ENCODE assay signal across 19 cellular contexts in genomic region chr14:70947739-70948138, GRCh38. TPM values are rescaled to one million over a fixed set of nuclear protein-coding genes. Genes with fewer than 3 reads are reported as not detected.
DNase-seq lines count a peak whose midpoint lies in the region; ATAC-seq, FAIRE-seq and TF ChIP-seq lines count a peak whose summit lies in the region.
"Had no signal": no experiment of that assay in that cellular context is flagged by ENCODE, and none has a peak within 500 bp of the region (broad histone marks: within the 10 kb centered on the region; RNA-seq: fewer than 3 reads in every experiment).

No MANE protein-coding gene starts in this region.

- no peaks in the 10 kb centered on the region for H3K27me3 Mint-ChIP-seq in natural killer cell (ENCODE audit: low read depth in 2 of 2)
- H3K27me3 Mint-ChIP-seq in natural killer cell treated with Interleukin-12 subunit alpha and Interleukin-12 subunit beta and Interleukin-15 and Interleukin-18, amount 100 ng/mL, for 72 hours, result no peaks in the 10 kb centered on the region
- no peaks in the 10 kb centered on the region for H3K27me3 Mint-ChIP-seq in central memory CD8-positive, alpha-beta T cell
- H3K27me3 Mint-ChIP-seq in stimulated activated memory B cell treated with anti-CD40 and anti-IgM and Interleukin-4, amounts not matched to agents 10 μg/mL and 1 μg/mL and 100 μg/mL, for 72 hours, result no peaks in the 10 kb centered on the region
- H3K27me3 Mint-ChIP-seq: IgD-negative memory B cell had no signal

- H3K36me3 Mint-ChIP-seq in natural killer cell, result peaks cover 37% of the 10 kb centered on the region
- H3K36me3 Mint-ChIP-seq in natural killer cell treated with Interleukin-12 subunit alpha and Interleukin-12 subunit beta and Interleukin-15 and Interleukin-18, amount 100 ng/mL, for 72 hours, result peaks cover 54% of the 10 kb centered on the region
- peaks cover 30% of the 10 kb centered on the region for H3K36me3 Mint-ChIP-seq in central memory CD8-positive, alpha-beta T cell (ENCODE audit: insufficient read depth)
- H3K36me3 Mint-ChIP-seq in stimulated activated memory B cell treated with anti-CD40 and anti-IgM and Interleukin-4, amounts not matched to agents 10 μg/mL and 1 μg/mL and 100 μg/mL, for 72 hours, result peaks cover 84% of the 10 kb centered on the region

- intact Hi-C loops in natural killer cell (cut with micrococcal nuclease), result no loop called here

- FAIRE-seq in HTR-8/SVneo (lab: Jason Lieb, UNC), result peak; percentile 9
- FAIRE-seq: A549, GM12892 had no signal

- no peak for TF ChIP-seq CTCF in natural killer cell (IDR thresholded peaks at IDR 0.05)

- DNase-seq in natural killer cell, result no peak
- DNase-seq in natural killer cell treated with Interleukin-12 subunit alpha and Interleukin-12 subunit beta and Interleukin-15 and Interleukin-18, amount 100 ng/mL, for 72 hours (ENCODE audit: low spot score), result no peak
- DNase-seq in HTR-8/SVneo (ENCODE audit: insufficient read length, low spot score), result no peak
- no peak for DNase-seq in central memory CD8-positive, alpha-beta T cell (ENCODE audit: low spot score in 2 of 2)
- no peak for DNase-seq in NCI-H2196 treated with DMSO at 0.1 percent for 48 hours (lab: John Stamatoyannopoulos, UW; ENCODE audit: unreplicated experiment)
- no peak for DNase-seq in hippocampal formation (lab: John Stamatoyannopoulos, UW)
- DNase-seq: Calu3, DMS79, GDM1, GOT3, NCI-H187, NCI-H526 treated with DMSO at 0.1 percent for 48 hours, SHP77 treated with DMSO at 0.1 percent for 48 hours had no signal

- H3K4me3 Mint-ChIP-seq in natural killer cell, result no peak overlapping the region
- no peak overlapping the region for H3K4me3 Mint-ChIP-seq in natural killer cell treated with Interleukin-12 subunit alpha and Interleukin-12 subunit beta and Interleukin-15 and Interleukin-18, amount 100 ng/mL, for 72 hours
- no peak overlapping the region for H3K4me3 Mint-ChIP-seq in central memory CD8-positive, alpha-beta T cell
- no peak overlapping the region for H3K4me3 Mint-ChIP-seq in stimulated activated memory B cell treated with anti-CD40 and anti-IgM and Interleukin-4, amounts not matched to agents 10 μg/mL and 1 μg/mL and 100 μg/mL, for 72 hours
- H3K4me3 Mint-ChIP-seq: IgD-negative memory B cell had no signal

- peaks cover 16 to 22% of the 10 kb centered on the region in 2 donors for H3K4me1 Mint-ChIP-seq in natural killer cell
- H3K4me1 Mint-ChIP-seq in natural killer cell treated with Interleukin-12 subunit alpha and Interleukin-12 subunit beta and Interleukin-15 and Interleukin-18, amount 100 ng/mL, for 72 hours (ENCODE audit: low read depth in 2 of 2), result peaks cover 15 to 21% of the 10 kb centered on the region in 2 donors
- H3K4me1 Mint-ChIP-seq in central memory CD8-positive, alpha-beta T cell, result peaks cover 11% of the 10 kb centered on the region
- H3K4me1 Mint-ChIP-seq in stimulated activated memory B cell treated with anti-CD40 and anti-IgM and Interleukin-4, amounts not matched to agents 10 μg/mL and 1 μg/mL and 100 μg/mL, for 72 hours, result no peaks in the 10 kb centered on the region

- peak overlapping the region; percentile 0 to 75 for H3K27ac Mint-ChIP-seq in natural killer cell
- no peak overlapping the region for H3K27ac Mint-ChIP-seq in natural killer cell treated with Interleukin-12 subunit alpha and Interleukin-12 subunit beta and Interleukin-15 and Interleukin-18, amount 100 ng/mL, for 72 hours
- H3K27ac Mint-ChIP-seq in central memory CD8-positive, alpha-beta T cell (ENCODE audit: low read depth), result peak overlapping the region; percentile 23
- no peak overlapping the region for H3K27ac Mint-ChIP-seq in stimulated activated memory B cell treated with anti-CD40 and anti-IgM and Interleukin-4, amounts not matched to agents 10 μg/mL and 1 μg/mL and 100 μg/mL, for 72 hours

- H3K9me3 Mint-ChIP-seq in natural killer cell, result peaks cover 2 to 12% of the 10 kb centered on the region in 2 donors
- H3K9me3 Mint-ChIP-seq in natural killer cell treated with Interleukin-12 subunit alpha and Interleukin-12 subunit beta and Interleukin-15 and Interleukin-18, amount 100 ng/mL, for 72 hours, result peaks cover 20% of the 10 kb centered on the region
- H3K9me3 Mint-ChIP-seq in central memory CD8-positive, alpha-beta T cell, result peaks cover 14% of the 10 kb centered on the region
- peaks cover 25% of the 10 kb centered on the region for H3K9me3 Mint-ChIP-seq in stimulated activated memory B cell treated with anti-CD40 and anti-IgM and Interleukin-4, amounts not matched to agents 10 μg/mL and 1 μg/mL and 100 μg/mL, for 72 hours

- no peak for ATAC-seq in natural killer cell
- ATAC-seq in natural killer cell treated with Interleukin-12 subunit alpha and Interleukin-12 subunit beta and Interleukin-15 and Interleukin-18, amount 100 ng/mL, for 72 hours, result no peak
- no peak for ATAC-seq in central memory CD8-positive, alpha-beta T cell (replicated peaks; ENCODE audit: extremely low read depth, poor library complexity, severe bottlenecking)
- ATAC-seq in HG02870 (IDR thresholded peaks at IDR 0.05; ENCODE audit: unreplicated experiment), result no peak
- ATAC-seq in stimulated activated memory B cell treated with anti-CD40 and anti-IgM and Interleukin-4, amounts not matched to agents 10 μg/mL and 1 μg/mL and 100 μg/mL, for 72 hours, result no peak
- ATAC-seq: A549, SK-N-SH treated with all-trans-retinoic acid at 6 μM for 48 hours had no signal

RNA-seq across cellular contexts. Expression of gene PCNX1, which starts 40.5 kb away (rescaled TPM):
- total RNA-seq in natural killer cell, result 100 to 1,000 TPM in 2 of 3 donors, 10 to 100 TPM in 1; 79.8 to 124 (median 119) TPM
- 100 to 1,000 TPM in 1 of 2 donors, 10 to 100 TPM in 1; 81.7 to 156 TPM for total RNA-seq in natural killer cell treated with Interleukin-12 subunit alpha and Interleukin-12 subunit beta and Interleukin-15 and Interleukin-18, amount 100 ng/mL, for 72 hours

Comparison
In these comparisons a context has a peak if more than half of its experiments do, and no peak if none do; other contexts are left out.
1. H3K27ac Mint-ChIP-seq: peak in natural killer cell (2 of 2) and central memory CD8-positive, alpha-beta T cell (single experiment); none in natural killer cell treated with Interleukin-12 subunit alpha and Interleukin-12 subunit beta and Interleukin-15 and Interleukin-18, amount 100 ng/mL, for 72 hours (0 of 2) and stimulated activated memory B cell treated with anti-CD40 and anti-IgM and Interleukin-4, amounts not matched to agents 10 μg/mL and 1 μg/mL and 100 μg/mL, for 72 hours (single experiment).